Comparison of ENCODE assay signal across 9 cellular contexts in genomic region chr1:156491151-156491949, GRCh38. TPM values are rescaled to one million over a fixed set of nuclear protein-coding genes. Genes with fewer than 3 reads are reported as not detected.
DNase-seq lines count a peak whose midpoint lies in the region; TF ChIP-seq lines count a peak whose summit lies in the region.
"Had no signal": no experiment of that assay in that cellular context is flagged by ENCODE, and none has a peak within 500 bp of the region (broad histone marks: within the 10 kb centered on the region; RNA-seq: fewer than 3 reads in every experiment).

No MANE protein-coding gene starts in this region.

- intact Hi-C loops in prostate gland (cut with DNase I), result no loop called here

- H3K27ac ChIP-seq in duodenal mucosa (ENCODE audit: low read depth, low read length), result no peak overlapping the region
- H3K27ac ChIP-seq in prostate gland, result peak overlapping the region; percentile 80 to 86

- H3K4me3 ChIP-seq in GM12865 (ENCODE audit: low read depth, low read length) (peak overlapping the region; percentile 79), NB4 (ENCODE audit: low read depth, low read length) (peak overlapping the region; percentile 47), duodenal mucosa (ENCODE audit: low read depth in 1 of 2, low read length in 2 of 2) (peak overlapping the region; percentile 16 to 17), prostate gland (no peak overlapping the region)

- TF ChIP-seq POLR2A in NB4 (IDR thresholded peaks at IDR 0.05; ENCODE audit: extremely low read depth, insufficient read length) (no peak), prostate gland (IDR thresholded peaks at IDR 0.05) (no peak)

- H3K9me3 ChIP-seq in duodenal mucosa (ENCODE audit: control insufficient read depth in 1 of 2, low read length in 2 of 2) (no peaks in the 10 kb centered on the region), prostate gland (no peaks in the 10 kb centered on the region)

- peak overlapping the region in 1 of 2 donors; percentile 30 for H3K9ac ChIP-seq in duodenal mucosa (ENCODE audit: low read depth in 1 of 2, low read length in 2 of 2)

- peaks cover 7 to 24% of the 10 kb centered on the region in 2 donors for H3K36me3 ChIP-seq in duodenal mucosa (ENCODE audit: control insufficient read depth in 1 of 2, insufficient read depth in 2 of 2, low read length in 2 of 2)
- no peaks in the 10 kb centered on the region for H3K36me3 ChIP-seq in prostate gland

- H3K27me3 ChIP-seq in duodenal mucosa (ENCODE audit: control insufficient read depth in 1 of 2, insufficient read depth in 2 of 2, low read length in 2 of 2) (no peaks in the 10 kb centered on the region), prostate gland (replicated peaks; ENCODE audit: insufficient read depth) (no peaks in the 10 kb centered on the region)

- H3K4me1 ChIP-seq in duodenal mucosa (ENCODE audit: control insufficient read depth in 1 of 2, insufficient read depth in 2 of 2, low read length in 2 of 2) (peaks cover 90 to 95% of the 10 kb centered on the region in 2 donors), prostate gland (replicated peaks) (peaks cover 61% of the 10 kb centered on the region)

- DNase-seq in GM12865 (ENCODE audit: low read depth) (peak; percentile 74), NB4 (ENCODE audit: low read depth) (peak; percentile 78), prostate gland (ENCODE audit: low spot score) (no peak), islet precursor cell (no peak), AG08395 (ENCODE audit: low spot score) (no peak), COR-L47 (lab: John Stamatoyannopoulos, UW) (no peak), AG20443 (ENCODE audit: low spot score) (no peak)
- DNase-seq: stimulated activated CD4-positive, alpha-beta T cell treated with anti-CD3 and anti-CD28 coated beads, Interleukin-4, amount 100 ng/mL, for 24 hours had no signal

- no peak for TF ChIP-seq CTCF in GM12865 (IDR thresholded peaks at IDR 0.05; ENCODE audit: insufficient read depth, low read depth, low read length, missing control alignments)
- peak; percentile 5 for TF ChIP-seq CTCF in NB4 (IDR thresholded peaks at IDR 0.05; ENCODE audit: low read depth, low read length)
- no peak for TF ChIP-seq CTCF in prostate gland (IDR thresholded peaks at IDR 0.05)

- WGBS in prostate gland, result 73% methylated on average over 6 of the region's 6 CpGs

RNA-seq across cellular contexts. Expression of gene MEF2D, which starts 9.2 kb away (rescaled TPM):
- total RNA-seq in prostate gland, result 100 to 1,000 TPM in 1 of 2 donors, 10 to 100 TPM in 1; 52.1 to 128 TPM

Comparison
In these comparisons a context has a peak if more than half of its experiments do, and no peak if none do; other contexts are left out.
1. DNase-seq: peak in GM12865 (single experiment) and NB4 (single experiment); none in prostate gland (single experiment), islet precursor cell (single experiment), AG08395 (single experiment), COR-L47 (single experiment) and AG20443 (single experiment).
2. H3K4me3 ChIP-seq: peak in GM12865 (single experiment), NB4 (single experiment) and duodenal mucosa (2 of 2); none in prostate gland (0 of 2).